ENCODE assay signal across 18 cellular contexts in genomic region chr7:117970806-117971205, GRCh38.
A peak's percentile ranks its signal among the peaks of the same experiment; 100 is the strongest.
DNase-seq lines count a peak whose midpoint lies in the region; ATAC-seq, FAIRE-seq and TF ChIP-seq lines count a peak whose summit lies in the region.
"Had no signal": no experiment of that assay in that cellular context is flagged by ENCODE, and none has a peak within 500 bp of the region (broad histone marks: within the 10 kb centered on the region; RNA-seq: fewer than 3 reads in every experiment).

No MANE protein-coding gene starts in this region.

- DNase-seq in A549 (ENCODE audit: low read depth in 1 of 2, low spot score in 1 of 2) (no peak), Caki2 (ENCODE audit: low read depth) (peak; percentile 18), epithelial cell of proximal tubule (ENCODE audit: low read depth) (peak; percentile 60), medulla oblongata (ENCODE audit: extremely low spot score) (no peak), upper lobe of left lung (no peak)
- DNase-seq in activated CD8-positive, alpha-beta memory T cell treated with anti-CD3 and anti-CD28 coated beads, Interleukin-2, amount 50 U/mL, for 4 hours, result no peak
- DNase-seq: 8988T; AML-193; Caco-2; CD4-positive, alpha-beta T cell; DMS153; DND-41; EL had no signal

- TF ChIP-seq EP300 in A549 (IDR thresholded peaks at IDR 0.05), result no peak
- no peak for TF ChIP-seq EP300 in upper lobe of left lung (IDR thresholded peaks at IDR 0.05)

- no peak for TF ChIP-seq POLR2A in A549 (IDR thresholded peaks at IDR 0.05; ENCODE audit: low read length)
- no peak for TF ChIP-seq POLR2A in upper lobe of left lung (IDR thresholded peaks at IDR 0.05)

- H3K27ac Mint-ChIP-seq in nephron, result peak overlapping the region in 2 of 3 experiments; percentile 7 to 31
- H3K27ac Mint-ChIP-seq: CD4-positive, alpha-beta T cell had no signal

- no peaks in the 10 kb centered on the region for H3K27me3 Mint-ChIP-seq in nephron (ENCODE audit: low read depth)
- H3K27me3 Mint-ChIP-seq: CD4-positive, alpha-beta T cell had no signal

- H3K36me3 ChIP-seq in upper lobe of left lung, result no peaks in the 10 kb centered on the region
- H3K36me3 ChIP-seq: HAP-1 had no signal

- in situ Hi-C loops in Caki2 (cut with HindIII; ENCODE audit: low pct_unique_long_range_greater_than_20kb, low sequenced_read_pairs), result no loop called here

- POLR2A ChIA-PET in A549 (lab: Yijun Ruan, JAX), result no interaction called here

- no peak for ATAC-seq in A549
- no peak for ATAC-seq in upper lobe of left lung (ENCODE audit: low FRiP score in 2 of 2)
- ATAC-seq: GM12878 had no signal

- H3K4me3 ChIP-seq in A549 (no peak overlapping the region), epithelial cell of proximal tubule (ENCODE audit: low read depth, low read length) (no peak overlapping the region), upper lobe of left lung (no peak overlapping the region)
- H3K4me3 ChIP-seq: GM12878, HAP-1 had no signal

- WGBS in A549 (ENCODE audit: missing lambda C conversion rate), result 5% methylated on average over 2 of the region's 2 CpGs
- WGBS in upper lobe of left lung, 2 donors, result 75 to 81% methylated on average over 2 of the region's 2 CpGs

- TF ChIP-seq RAD21 in A549 (conservative IDR thresholded peaks at IDR 0.05 in 1 of 2, IDR thresholded peaks at IDR 0.05 in 1 of 2), result no peak

- H3K36me3 Mint-ChIP-seq in nephron (ENCODE audit: low read depth), result peaks cover 7% of the 10 kb centered on the region

- H3K4me1 ChIP-seq in A549 (peaks cover 9% of the 10 kb centered on the region; the same call in 1 of the 3 replicates), upper lobe of left lung (no peaks in the 10 kb centered on the region)
- H3K4me1 ChIP-seq: Caco-2, HAP-1 had no signal

- CTCF ChIA-PET in A549 (lab: Yijun Ruan, JAX), result no interaction called here

- FAIRE-seq in A549 (lab: Jason Lieb, UNC), result peak; percentile 51
- FAIRE-seq: GM12878 had no signal

- peak overlapping the region; percentile 40; the same call in 2 of the 3 replicates for H3K4me2 ChIP-seq in A549

- H3K27ac ChIP-seq in A549 (no peak overlapping the region), upper lobe of left lung (no peak overlapping the region)
- H3K27ac ChIP-seq: C4-2B, HL-60 had no signal

- H3K4me1 Mint-ChIP-seq in nephron, result peaks cover 5% of the 10 kb centered on the region

- TF ChIP-seq CTCF in A549 (IDR thresholded peaks at IDR 0.05) (no peak), epithelial cell of proximal tubule (conservative IDR thresholded peaks at IDR 0.05; ENCODE audit: low read depth, low read length) (no peak), nephron (IDR thresholded peaks at IDR 0.05; ENCODE audit: unreplicated experiment in 3 of 3) (no peak), upper lobe of left lung (IDR thresholded peaks at IDR 0.05) (no peak)

- H3K9me3 Mint-ChIP-seq in nephron, result peaks cover 11% of the 10 kb centered on the region

- H3K9me3 ChIP-seq in A549 (no peaks in the 10 kb centered on the region), upper lobe of left lung (no peaks in the 10 kb centered on the region)
- H3K9me3 ChIP-seq: Caco-2, HAP-1 had no signal

- H3K4me3 Mint-ChIP-seq in nephron, result no peak overlapping the region
- H3K4me3 Mint-ChIP-seq: CD4-positive, alpha-beta T cell had no signal

- H3K27me3 ChIP-seq in upper lobe of left lung, result no peaks in the 10 kb centered on the region

TF ChIP-seq in A549, 52 proteins besides CTCF, POLR2A, EP300 and RAD21:
- TF ChIP-seq HOXB13 (CRISPR knock-in tag; IDR thresholded peaks at IDR 0.05; ENCODE audit: low read depth) (no peak), USF2 (IDR thresholded peaks at IDR 0.05) (no peak), PHF8 (IDR thresholded peaks at IDR 0.05; ENCODE audit: borderline replicate concordance, low read depth) (no peak), ZFP36 (IDR thresholded peaks at IDR 0.05; ENCODE audit: borderline replicate concordance, partially characterized antibody) (no peak), FOXS1 (CRISPR knock-in tag; IDR thresholded peaks at IDR 0.05) (no peak), ELK1 (IDR thresholded peaks at IDR 0.05; ENCODE audit: low read depth, low read length) (no peak), BCL3 (IDR thresholded peaks at IDR 0.05) (no peak), ATOH8 (CRISPR knock-in tag; IDR thresholded peaks at IDR 0.05; ENCODE audit: low read depth) (no peak), EHF (CRISPR knock-in tag; IDR thresholded peaks at IDR 0.05) (no peak), NFE2L2 (conservative IDR thresholded peaks at IDR 0.05; ENCODE audit: low read length) (no peak), TP53 (CRISPR knock-in tag; IDR thresholded peaks at IDR 0.05) (no peak), ZSCAN20 (CRISPR knock-in tag; IDR thresholded peaks at IDR 0.05) (no peak), HOXA7 (CRISPR knock-in tag; IDR thresholded peaks at IDR 0.05) (no peak), SMC3 (IDR thresholded peaks at IDR 0.05) (no peak), CHD2 (IDR thresholded peaks at IDR 0.05; ENCODE audit: low read length, partially characterized antibody) (no peak), GATA3 (IDR thresholded peaks at IDR 0.05; ENCODE audit: borderline replicate concordance) (no peak), HEYL (CRISPR knock-in tag; IDR thresholded peaks at IDR 0.05) (no peak), RARB (CRISPR knock-in tag; IDR thresholded peaks at IDR 0.05) (no peak), HMGXB4 (CRISPR knock-in tag; IDR thresholded peaks at IDR 0.05; ENCODE audit: borderline replicate concordance) (no peak), PBX3 (IDR thresholded peaks at IDR 0.05) (no peak)

Comparison
In these comparisons a context has a peak if more than half of its experiments do, and no peak if none do; other contexts are left out.
1. DNase-seq: peak in Caki2 (single experiment) and epithelial cell of proximal tubule (single experiment); none in A549 (0 of 2), activated CD8-positive, alpha-beta memory T cell treated with anti-CD3 and anti-CD28 coated beads, Interleukin-2, amount 50 U/mL, for 4 hours (single experiment), medulla oblongata (single experiment) and upper lobe of left lung (0 of 2).